Comparison of ENCODE assay signal across 8 cellular contexts in the genomic region with DNA sequence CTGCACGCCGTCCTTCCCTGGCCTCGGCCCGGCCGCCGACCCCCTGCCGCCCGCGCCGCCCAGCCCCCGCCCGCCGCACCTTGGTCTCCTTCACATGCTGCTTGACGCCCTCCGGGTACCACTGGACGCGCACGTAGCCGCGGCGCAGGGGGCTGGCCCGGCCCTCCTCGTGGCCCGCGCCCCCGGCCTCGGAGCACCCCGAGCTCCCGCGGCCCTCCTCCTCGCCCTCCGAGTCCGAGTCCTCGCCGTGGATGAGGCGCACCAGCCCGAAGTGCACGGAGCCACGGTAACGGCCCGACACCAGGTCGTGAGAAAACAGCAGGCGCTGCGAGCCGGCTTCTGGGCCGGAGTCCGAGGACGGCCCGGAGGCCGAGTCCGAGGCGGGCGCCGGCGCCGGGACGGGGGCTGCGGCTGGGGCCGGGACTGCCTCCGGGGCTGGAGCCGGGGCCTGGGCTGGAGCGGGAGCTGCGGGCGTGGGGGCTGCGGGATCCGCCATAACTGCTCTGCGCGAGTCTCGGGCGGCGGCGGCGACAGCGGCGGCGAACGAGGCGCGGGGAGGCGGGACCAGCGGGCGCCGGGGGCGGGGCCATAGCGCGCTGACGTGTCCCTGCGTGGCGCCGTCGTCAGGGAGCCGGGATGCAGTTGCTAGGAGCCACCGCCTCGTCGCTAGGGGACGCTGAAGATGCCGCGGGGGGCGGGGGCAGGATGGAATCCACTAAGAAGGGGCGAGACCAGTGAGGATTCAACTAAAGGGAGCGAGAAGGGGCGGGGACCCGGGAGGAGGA. TPM values are rescaled to one million over a fixed set of nuclear protein-coding genes. Genes with fewer than 3 reads are reported as not detected.
A peak's percentile ranks its signal among the peaks of the same experiment; 100 is the strongest.
DNase-seq lines count a peak whose midpoint lies in the region; ATAC-seq, FAIRE-seq and TF ChIP-seq lines count a peak whose summit lies in the region.

A gene (minus strand): TSS at position 507 of the 785 bp plus-strand sequence. CDS start 11 bp downstream, at position 496.

- peak; percentile 89 for FAIRE-seq in HTR-8/SVneo (lab: Jason Lieb, UNC)

- TF ChIP-seq CTCF in endothelial cell (IDR thresholded peaks at IDR 0.05; ENCODE audit: unreplicated experiment): peak; percentile 46

- CTCF ChIA-PET in activated CD8-positive, alpha-beta memory T cell treated with anti-CD3 and anti-CD28 coated beads, Interleukin-2, amount 10 ng/mL, durations not matched to agents 7 days and 5 days (lab: Charles Lee): interaction anchor here (0.6 to 4.0 kb wide), 17 partner anchors 9 to 171 kb away, joined by 3 to 15 read pairs (median 4); a partner anchor contains a TSS

- no peaks in the 10 kb centered on the region for H3K36me3 Mint-ChIP-seq in activated CD8-positive, alpha-beta memory T cell treated with anti-CD3 and anti-CD28 coated beads, Interleukin-2, amount 10 ng/mL, durations not matched to agents 7 days and 5 days
- H3K36me3 Mint-ChIP-seq in endothelial cell (ENCODE audit: low read depth, unreplicated experiment): no peaks in the 10 kb centered on the region

- DNase-seq in CMK (ENCODE audit: low read depth): peak; percentile 89
- DNase-seq in HTR-8/SVneo (ENCODE audit: insufficient read length, low spot score): peak; percentile 97
- DNase-seq in NOMO-1 treated with DMSO at 0.1 percent for 48 hours (lab: John Stamatoyannopoulos, UW; ENCODE audit: unreplicated experiment): peak; percentile 81
- peak; percentile 95 for DNase-seq in activated CD8-positive, alpha-beta memory T cell treated with anti-CD3 and anti-CD28 coated beads, Interleukin-2, amount 10 ng/mL, durations not matched to agents 7 days and 5 days
- peak; percentile 95 for DNase-seq in endothelial cell (ENCODE audit: low spot score)
- DNase-seq in middle frontal gyrus (ENCODE audit: extremely low spot score, low spot score): peak; percentile 81
- peak; percentile 78 to 82 for DNase-seq in stimulated activated CD8-positive, alpha-beta memory T cell treated with anti-CD3 and anti-CD28 coated beads, Interleukin-2, amount 100 ng/mL, for 1 hour (ENCODE audit: low read depth in 2 of 2)

- peak within 1 kb of the TSS; percentile 54 for H3K27ac Mint-ChIP-seq in activated CD8-positive, alpha-beta memory T cell treated with anti-CD3 and anti-CD28 coated beads, Interleukin-2, amount 10 ng/mL, durations not matched to agents 7 days and 5 days
- H3K27ac Mint-ChIP-seq in endothelial cell (ENCODE audit: unreplicated experiment): peak within 1 kb of the TSS; percentile 61

- H3K4me1 Mint-ChIP-seq in activated CD8-positive, alpha-beta memory T cell treated with anti-CD3 and anti-CD28 coated beads, Interleukin-2, amount 10 ng/mL, durations not matched to agents 7 days and 5 days: peaks cover 34% of the 10 kb centered on the region
- peaks cover 14% of the 10 kb centered on the region for H3K4me1 Mint-ChIP-seq in endothelial cell (ENCODE audit: unreplicated experiment)

- H3K27me3 Mint-ChIP-seq in activated CD8-positive, alpha-beta memory T cell treated with anti-CD3 and anti-CD28 coated beads, Interleukin-2, amount 10 ng/mL, durations not matched to agents 7 days and 5 days: peaks cover 6% of the 10 kb centered on the region
- peaks cover 3% of the 10 kb centered on the region for H3K27me3 Mint-ChIP-seq in endothelial cell (ENCODE audit: unreplicated experiment)

- H3K4me3 Mint-ChIP-seq in activated CD8-positive, alpha-beta memory T cell treated with anti-CD3 and anti-CD28 coated beads, Interleukin-2, amount 10 ng/mL, durations not matched to agents 7 days and 5 days: peak within 1 kb of the TSS; percentile 86
- H3K4me3 Mint-ChIP-seq in endothelial cell (ENCODE audit: unreplicated experiment): peak within 1 kb of the TSS; percentile 94

- H3K9me3 Mint-ChIP-seq in activated CD8-positive, alpha-beta memory T cell treated with anti-CD3 and anti-CD28 coated beads, Interleukin-2, amount 10 ng/mL, durations not matched to agents 7 days and 5 days (ENCODE audit: low read depth): no peaks in the 10 kb centered on the region
- H3K9me3 Mint-ChIP-seq in endothelial cell (ENCODE audit: unreplicated experiment): no peaks in the 10 kb centered on the region

- peak; percentile 86 for ATAC-seq in GM19467 (IDR thresholded peaks at IDR 0.05; ENCODE audit: unreplicated experiment)
- ATAC-seq in activated CD8-positive, alpha-beta memory T cell treated with anti-CD3 and anti-CD28 coated beads, Interleukin-2, amount 10 ng/mL, durations not matched to agents 7 days and 5 days: peak; percentile 94

RNA-seq across cellular contexts. Expression of the gene that starts here (rescaled TPM):
- 10 to 100 TPM; 30.2 to 34.7 TPM for total RNA-seq in activated CD8-positive, alpha-beta memory T cell treated with anti-CD3 and anti-CD28 coated beads, Interleukin-2, amount 10 ng/mL, durations not matched to agents 7 days and 5 days
- 49.0 TPM for total RNA-seq in endothelial cell (ENCODE audit: unreplicated experiment)

Comparison
In these comparisons a context has a peak if more than half of its experiments do, and no peak if none do; other contexts are left out.
1. Peak in every context shown above with its lines: DNase-seq and ATAC-seq.